In the genomic region with DNA sequence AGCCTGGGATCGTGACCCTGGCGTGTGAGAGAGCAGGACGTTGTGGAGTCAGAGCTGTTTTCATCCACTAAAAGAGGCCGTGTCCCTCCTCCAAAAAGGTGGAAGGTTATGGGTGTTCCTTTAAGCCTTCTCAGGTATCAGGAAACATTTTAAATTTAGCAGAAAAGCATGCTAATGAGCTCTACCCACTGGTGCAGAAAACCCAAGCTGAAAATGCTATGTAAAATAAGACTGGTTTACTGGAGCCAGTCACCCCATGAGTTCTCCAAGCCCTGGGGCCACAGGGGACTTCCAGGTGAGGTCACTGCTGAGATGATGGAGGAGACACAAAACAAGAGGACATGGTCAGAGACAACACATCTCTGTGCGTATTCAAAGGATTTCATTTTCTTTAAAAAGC, we compare ENCODE assay signal across 8 cellular contexts. TPM values are rescaled to one million over a fixed set of nuclear protein-coding genes. Genes with fewer than 3 reads are reported as not detected.
DNase-seq lines count a peak whose midpoint lies in the region; ATAC-seq and TF ChIP-seq lines count a peak whose summit lies in the region.

No MANE protein-coding gene starts in this region.

- H3K9me3 ChIP-seq in Panc1 (ENCODE audit: control insufficient read depth, insufficient read depth, low read depth, low read length) (no peaks in the 10 kb centered on the region), muscle layer of duodenum (ENCODE audit: control insufficient read depth in 1 of 2, low read length in 2 of 2) (no peaks in the 10 kb centered on the region)

- TF ChIP-seq CTCF in GM10248 (IDR thresholded peaks at IDR 0.05; ENCODE audit: control extremely low read depth, extremely low read depth, low read depth, missing control alignments) (no peak), Panc1 (IDR thresholded peaks at IDR 0.05) (no peak)

- peak overlapping the region; percentile 55; the same call in 1 of the 2 replicates for H3K27ac ChIP-seq in Panc1 (ENCODE audit: low read length)
- H3K27ac ChIP-seq in muscle layer of duodenum (ENCODE audit: low read length), result peak overlapping the region; percentile 53

- POLR2A ChIA-PET in GM10248 (lab: Yijun Ruan, JAX) (interaction anchor here (1.2 kb wide), 1 partner anchor 519 kb away, joined by 3 read pairs; a partner anchor contains a TSS), Panc1 (lab: Charles Lee) (interaction anchor here (0.6 kb wide), 1 partner anchor 1265 kb away, joined by 6 read pairs; no protein-coding TSS in a partner anchor)

- no TSS peak for BruUV-seq in Panc1 (replicated peaks; lab: Mats Ljungman, UMichigan)

- intact Hi-C loops in Panc1 (cut with micrococcal nuclease; ENCODE audit: unreplicated experiment), result no loop called here

- in situ Hi-C loops in Panc1 (cut with HindIII; ENCODE audit: low pct_unique_long_range_greater_than_20kb, low sequenced_read_pairs), result no loop called here

- H3K27me3 ChIP-seq in Panc1 (ENCODE audit: control insufficient read depth, insufficient read depth, low read length) (no peaks in the 10 kb centered on the region), muscle layer of duodenum (ENCODE audit: low read depth, low read length) (no peaks in the 10 kb centered on the region)

- H3K4me1 ChIP-seq in Panc1 (ENCODE audit: control insufficient read depth, insufficient read depth, low read length) (peaks cover 15% of the 10 kb centered on the region), muscle layer of duodenum (ENCODE audit: control insufficient read depth in 1 of 2, insufficient read depth in 2 of 2, low read length in 2 of 2) (peaks cover 0 to 3% of the 10 kb centered on the region in 2 donors)

- H3K4me3 ChIP-seq in Panc1 (ENCODE audit: low read depth in 2 of 2, low read length in 2 of 2) (no peak overlapping the region), muscle layer of duodenum (ENCODE audit: low read depth in 1 of 2, low read length in 2 of 2) (no peak overlapping the region)

- CTCF ChIA-PET in GM10248 (lab: Yijun Ruan, JAX), result interaction anchor here (1.1 to 8.7 kb wide), 6 partner anchors 10 to 1306 kb away, joined by 3 to 37 read pairs (median 6); a partner anchor contains a TSS
- CTCF ChIA-PET in Panc1 (lab: Charles Lee), result no interaction called here

- ATAC-seq in GM21515 (IDR thresholded peaks at IDR 0.05; ENCODE audit: unreplicated experiment) (peak; percentile 61), Panc1 (0 out of 2 replicates have a peak, but pooled peaks have one; percentile 5)

- peaks cover 12% of the 10 kb centered on the region; the same call in 1 of the 2 replicates for H3K36me3 ChIP-seq in Panc1 (ENCODE audit: control insufficient read depth, insufficient read depth, low read length)
- H3K36me3 ChIP-seq in muscle layer of duodenum (ENCODE audit: control insufficient read depth in 1 of 2, insufficient read depth in 2 of 2, low read length in 2 of 2), result peaks cover 48 to 51% of the 10 kb centered on the region in 2 donors

- DNase-seq in GM10248 (ENCODE audit: extremely low spot score) (peak; percentile 63), Panc1 (ENCODE audit: low read depth, low spot score) (no peak), NCI-H510A (lab: John Stamatoyannopoulos, UW) (no peak), SW 1271 (lab: John Stamatoyannopoulos, UW) (no peak)
- no peak for DNase-seq in stimulated activated CD4-positive, alpha-beta T cell treated with anti-CD3 and anti-CD28 coated beads, Interleukin-2, amount 100 ng/mL, for 24 hours
- no peak for DNase-seq in stimulated activated CD4-positive, alpha-beta T cell treated with anti-CD3 and anti-CD28 coated beads, Interleukin-12 subunit alpha, Interleukin-12 subunit beta, amount 100 ng/mL, for 4 hours

RNA-seq across cellular contexts. Expression of a gene that starts 14.0 kb away (rescaled TPM):
- 36.3 TPM for total RNA-seq in Panc1 (2021; ENCODE audit: unreplicated experiment)
- 40.5 TPM for polyA plus RNA-seq in Panc1 (2012; ENCODE audit: insufficient read length)
